9 cellular contexts compared by ENCODE assay signal in genomic region chr17:978110-979093, GRCh38. TPM values are rescaled to one million over a fixed set of nuclear protein-coding genes. Genes with fewer than 3 reads are reported as not detected.
DNase-seq lines count a peak whose midpoint lies in the region; ATAC-seq lines count a peak whose summit lies in the region.
"Had no signal": no experiment of that assay in that cellular context is flagged by ENCODE, and none has a peak within 500 bp of the region (broad histone marks: within the 10 kb centered on the region; RNA-seq: fewer than 3 reads in every experiment).

No MANE protein-coding gene starts in this region.

- peak overlapping the region; percentile 83 to 91 (median 88) for H3K4me3 Mint-ChIP-seq in CD4-positive, CD25-positive, alpha-beta regulatory T cell

- H3K9ac ChIP-seq in duodenal mucosa (ENCODE audit: low read depth in 1 of 2, low read length in 2 of 2), result no peak overlapping the region

- H3K27ac ChIP-seq in CD4-positive, CD25-positive, alpha-beta regulatory T cell (ENCODE audit: insufficient read depth, low read length, poor library complexity, severe bottlenecking), result no peak overlapping the region
- H3K27ac ChIP-seq in duodenal mucosa (ENCODE audit: low read depth, low read length) (no peak overlapping the region), muscle layer of duodenum (ENCODE audit: low read length) (peak overlapping the region; percentile 65)
- H3K27ac ChIP-seq: HL-60 had no signal

- no peak for DNase-seq in CD4-positive, CD25-positive, alpha-beta regulatory T cell
- DNase-seq in MG63 (peak; percentile 49), NCI-H345 treated with DMSO at 0.1 percent for 48 hours (lab: John Stamatoyannopoulos, UW; ENCODE audit: unreplicated experiment) (no peak)

- ATAC-seq in CD4-positive, CD25-positive, alpha-beta regulatory T cell (ENCODE audit: low read depth in 2 of 2), result no peak
- ATAC-seq in HG02642 (IDR thresholded peaks at IDR 0.05; ENCODE audit: poor library complexity, unreplicated experiment) (no peak), GM19035 (IDR thresholded peaks at IDR 0.05; ENCODE audit: unreplicated experiment) (no peak), HG02870 (IDR thresholded peaks at IDR 0.05; ENCODE audit: unreplicated experiment) (no peak)

- H3K4me1 Mint-ChIP-seq in CD4-positive, CD25-positive, alpha-beta regulatory T cell, result peaks cover 7 to 21% (median 13%) of the 10 kb centered on the region in 4 donors

- H3K27me3 Mint-ChIP-seq in CD4-positive, CD25-positive, alpha-beta regulatory T cell, result peaks cover 43% of the 10 kb centered on the region

- H3K36me3 ChIP-seq in CD4-positive, CD25-positive, alpha-beta regulatory T cell (ENCODE audit: control insufficient read depth, insufficient read depth, low read length), result no peaks in the 10 kb centered on the region
- H3K36me3 ChIP-seq in MG63 (peaks cover 21% of the 10 kb centered on the region), duodenal mucosa (ENCODE audit: control insufficient read depth in 1 of 2, insufficient read depth in 2 of 2, low read length in 2 of 2) (no peaks in the 10 kb centered on the region), muscle layer of duodenum (ENCODE audit: control insufficient read depth in 1 of 2, insufficient read depth in 2 of 2, low read length in 2 of 2) (no peaks in the 10 kb centered on the region)

- H3K27me3 ChIP-seq in CD4-positive, CD25-positive, alpha-beta regulatory T cell (ENCODE audit: control insufficient read depth, insufficient read depth, low read length), result peaks cover 22% of the 10 kb centered on the region
- H3K27me3 ChIP-seq in MG63 (no peaks in the 10 kb centered on the region), duodenal mucosa (ENCODE audit: control insufficient read depth in 1 of 2, insufficient read depth in 2 of 2, low read length in 2 of 2) (peaks cover 12 to 20% of the 10 kb centered on the region in 2 donors), muscle layer of duodenum (ENCODE audit: low read depth, low read length) (peaks cover 11% of the 10 kb centered on the region)

- peaks cover 24% of the 10 kb centered on the region for H3K4me1 ChIP-seq in CD4-positive, CD25-positive, alpha-beta regulatory T cell (ENCODE audit: control insufficient read depth, insufficient read depth, low read length, poor library complexity, severe bottlenecking)
- peaks cover 4 to 13% of the 10 kb centered on the region in 2 donors for H3K4me1 ChIP-seq in duodenal mucosa (ENCODE audit: control insufficient read depth in 1 of 2, insufficient read depth in 2 of 2, low read length in 2 of 2)
- H3K4me1 ChIP-seq in muscle layer of duodenum (ENCODE audit: control insufficient read depth in 1 of 2, insufficient read depth in 2 of 2, low read length in 2 of 2), result peaks cover 5 to 25% of the 10 kb centered on the region in 2 donors

- H3K4me3 ChIP-seq in CD4-positive, CD25-positive, alpha-beta regulatory T cell (ENCODE audit: low read depth, low read length), result no peak overlapping the region
- H3K4me3 ChIP-seq in MG63, result peak overlapping the region; percentile 70
- peak overlapping the region; percentile 4 to 11 for H3K4me3 ChIP-seq in duodenal mucosa (ENCODE audit: low read depth in 1 of 2, low read length in 2 of 2)
- peak overlapping the region; percentile 79 to 81 for H3K4me3 ChIP-seq in muscle layer of duodenum (ENCODE audit: low read depth in 1 of 2, low read length in 2 of 2)

- peaks cover 0 to 1% (median 0%) of the 10 kb centered on the region in 7 donors for H3K9me3 Mint-ChIP-seq in CD4-positive, CD25-positive, alpha-beta regulatory T cell

- H3K27ac Mint-ChIP-seq in CD4-positive, CD25-positive, alpha-beta regulatory T cell, result peak overlapping the region in 1 of 3 donors; percentile 32

- H3K36me3 Mint-ChIP-seq in CD4-positive, CD25-positive, alpha-beta regulatory T cell, result no peaks in the 10 kb centered on the region

- no peaks in the 10 kb centered on the region for H3K9me3 ChIP-seq in CD4-positive, CD25-positive, alpha-beta regulatory T cell (ENCODE audit: control insufficient read depth in 2 of 2, low read length in 2 of 2)
- H3K9me3 ChIP-seq in MG63, result no peaks in the 10 kb centered on the region
- H3K9me3 ChIP-seq in duodenal mucosa (ENCODE audit: control insufficient read depth in 1 of 2, low read length in 2 of 2), result no peaks in the 10 kb centered on the region
- no peaks in the 10 kb centered on the region for H3K9me3 ChIP-seq in muscle layer of duodenum (ENCODE audit: control insufficient read depth in 1 of 2, low read length in 2 of 2)

RNA-seq across cellular contexts. Expression of gene NXN, which starts 1.2 kb away (rescaled TPM):
- 0.49 TPM for total RNA-seq in CD4-positive, CD25-positive, alpha-beta regulatory T cell
- under 1 TPM; 0.44 to 0.89 (median 0.73) TPM for polyA plus RNA-seq in CD4-positive, CD25-positive, alpha-beta regulatory T cell
- 95.7 and 100 TPM in 2 replicates for total RNA-seq in MG63 (2014; rRNA removed; shearing (Covaris generic); ENCODE audit: low replicate concordance)

RNA-seq across cellular contexts. Expression of gene TIMM22, which starts 18.5 kb away (rescaled TPM):
- total RNA-seq in CD4-positive, CD25-positive, alpha-beta regulatory T cell, result 9.2 TPM
- polyA plus RNA-seq in CD4-positive, CD25-positive, alpha-beta regulatory T cell, result 10 to 100 TPM; 23.9 to 28.4 (median 25.2) TPM
- 16.0 and 22.8 TPM in 2 replicates for total RNA-seq in MG63 (2014; rRNA removed; shearing (Covaris generic); ENCODE audit: low replicate concordance)

Comparison
In these comparisons a context has a peak if more than half of its experiments do, and no peak if none do; other contexts are left out.
1. RNA of gene NXN, which starts 1.2 kb away (total RNA-seq): 95.7 to 100 TPM in MG63; 0.49 TPM in CD4-positive, CD25-positive, alpha-beta regulatory T cell (single experiment); every median in the first group is over 10 times any median in the second.